In genomic region chr11:118912742-118913410, GRCh38 we compare ENCODE assay signal across 1 cellular context.
TF ChIP-seq lines count a peak whose summit lies in the region.

No MANE protein-coding gene starts in this region.

TF ChIP-seq in GM23338, 12 proteins besides CTCF, POLR2A, EP300 and RAD21 (continued from another document):
- TF ChIP-seq EZH2phosphoT487 (IDR thresholded peaks at IDR 0.05; ENCODE audit: unreplicated experiment): no peak
- TF ChIP-seq REST (IDR thresholded peaks at IDR 0.05; ENCODE audit: unreplicated experiment): no peak
